Comparison of ENCODE assay signal across 8 cellular contexts in genomic region chr14:99946652-99947489, GRCh38.
DNase-seq lines count a peak whose midpoint lies in the region; ATAC-seq, FAIRE-seq and TF ChIP-seq lines count a peak whose summit lies in the region.

No MANE protein-coding gene starts in this region.

- FAIRE-seq in bronchial epithelial cell (lab: Jason Lieb, UNC) = no peak

- H3K36me3 ChIP-seq in BLaER1 (no peaks in the 10 kb centered on the region), WERI-Rb-1 (peaks cover 9% of the 10 kb centered on the region), bronchial epithelial cell (ENCODE audit: control insufficient read depth, insufficient read depth, low read length) (no peaks in the 10 kb centered on the region), lung (ENCODE audit: control insufficient read depth in 2 of 2, insufficient read depth in 2 of 2, low read length in 2 of 2) (peaks cover 0 to 5% of the 10 kb centered on the region in 2 donors)

- ATAC-seq in GM19452 (IDR thresholded peaks at IDR 0.05; ENCODE audit: unreplicated experiment) (peak; percentile 62), lung (ENCODE audit: insufficient read depth, low FRiP score) (peak; percentile 44), HG02623 (IDR thresholded peaks at IDR 0.05; ENCODE audit: unreplicated experiment) (no peak)

- H3K4me2 ChIP-seq in BLaER1 = peak overlapping the region; percentile 93

- peak overlapping the region; percentile 58 for H3K4me3 ChIP-seq in BLaER1
- peak overlapping the region; percentile 40 for H3K4me3 ChIP-seq in Jurkat, Clone E6-1 (ENCODE audit: low read length)
- no peak overlapping the region for H3K4me3 ChIP-seq in WERI-Rb-1 (ENCODE audit: low read depth, low read length)
- H3K4me3 ChIP-seq in bronchial epithelial cell (ENCODE audit: low read depth, low read length) = no peak overlapping the region
- no peak overlapping the region for H3K4me3 ChIP-seq in lung

- 0 out of 2 replicates have a peak, but pooled peaks cover 13% of the 10 kb centered on the region for H4K20me1 ChIP-seq in BLaER1

- H3K9ac ChIP-seq in BLaER1 = 0 out of 2 replicates have a peak overlapping the region, but pooled peaks have one; percentile 31

- H3K9me3 ChIP-seq in BLaER1 (no peaks in the 10 kb centered on the region), WERI-Rb-1 (ENCODE audit: severe bottlenecking) (no peaks in the 10 kb centered on the region), lung (ENCODE audit: control insufficient read depth in 2 of 2, insufficient read depth in 1 of 2, low read length in 1 of 2) (no peaks in the 10 kb centered on the region)

- H3K4me1 ChIP-seq in BLaER1 (peaks cover 31% of the 10 kb centered on the region), lung (ENCODE audit: control insufficient read depth in 2 of 2, insufficient read depth in 2 of 2, low read length in 2 of 2) (peaks cover 2 to 19% of the 10 kb centered on the region in 2 donors)

- H3K27me3 ChIP-seq in BLaER1 (peaks cover 30% of the 10 kb centered on the region; the same call in 1 of the 2 replicates), WERI-Rb-1 (ENCODE audit: insufficient read depth, low read depth, severe bottlenecking) (no peaks in the 10 kb centered on the region), bronchial epithelial cell (ENCODE audit: control insufficient read depth, insufficient read depth, low read length) (no peaks in the 10 kb centered on the region), lung (ENCODE audit: control insufficient read depth, insufficient read depth) (no peaks in the 10 kb centered on the region)

- 28 to 36% methylated on average over 33 of the region's 33 CpGs for WGBS in lung, 2 donors

- H3K27ac ChIP-seq in BLaER1 (no peak overlapping the region), WERI-Rb-1 (no peak overlapping the region), lung (ENCODE audit: low read depth in 1 of 2, low read length in 1 of 2) (no peak overlapping the region)

- TF ChIP-seq CTCF in WERI-Rb-1 (IDR thresholded peaks at IDR 0.05; ENCODE audit: low read depth, low read length) (peak; percentile 82), bronchial epithelial cell (IDR thresholded peaks at IDR 0.05; ENCODE audit: insufficient read depth, low read length, severe bottlenecking) (peak; percentile 84), lung (IDR thresholded peaks at IDR 0.05; ENCODE audit: control extremely low read depth, extremely low read depth) (peak; percentile 31)

- DNase-seq in Jurkat, Clone E6-1 (ENCODE audit: low read depth, low spot score) = no peak
- DNase-seq in WERI-Rb-1 (peak; percentile 48), bronchial epithelial cell (ENCODE audit: low read depth) (no peak), lung (ENCODE audit: low spot score) (no peak)
- DNase-seq in stimulated activated CD8-positive, alpha-beta memory T cell treated with anti-CD3 and anti-CD28 coated beads, Interleukin-7, amount 100 ng/mL, for 1 hour (ENCODE audit: low read depth in 2 of 2) = peak; percentile 14 to 42

Comparison
In these comparisons a context has a peak if more than half of its experiments do, and no peak if none do; other contexts are left out.
1. H3K4me3 ChIP-seq: peak in BLaER1 (single experiment) and Jurkat, Clone E6-1 (single experiment); none in WERI-Rb-1 (single experiment), bronchial epithelial cell (single experiment) and lung (single experiment).
2. DNase-seq: peak in WERI-Rb-1 (single experiment) and stimulated activated CD8-positive, alpha-beta memory T cell treated with anti-CD3 and anti-CD28 coated beads, Interleukin-7, amount 100 ng/mL, for 1 hour (2 of 2); none in Jurkat, Clone E6-1 (single experiment), bronchial epithelial cell (single experiment) and lung (single experiment).
3. CTCF ChIP-seq: peak in every context shown above with its lines; median percentile 84 in bronchial epithelial cell; 82 in WERI-Rb-1; 31 in lung.